Comparison of ENCODE assay signal across 11 cellular contexts in the genomic region with DNA sequence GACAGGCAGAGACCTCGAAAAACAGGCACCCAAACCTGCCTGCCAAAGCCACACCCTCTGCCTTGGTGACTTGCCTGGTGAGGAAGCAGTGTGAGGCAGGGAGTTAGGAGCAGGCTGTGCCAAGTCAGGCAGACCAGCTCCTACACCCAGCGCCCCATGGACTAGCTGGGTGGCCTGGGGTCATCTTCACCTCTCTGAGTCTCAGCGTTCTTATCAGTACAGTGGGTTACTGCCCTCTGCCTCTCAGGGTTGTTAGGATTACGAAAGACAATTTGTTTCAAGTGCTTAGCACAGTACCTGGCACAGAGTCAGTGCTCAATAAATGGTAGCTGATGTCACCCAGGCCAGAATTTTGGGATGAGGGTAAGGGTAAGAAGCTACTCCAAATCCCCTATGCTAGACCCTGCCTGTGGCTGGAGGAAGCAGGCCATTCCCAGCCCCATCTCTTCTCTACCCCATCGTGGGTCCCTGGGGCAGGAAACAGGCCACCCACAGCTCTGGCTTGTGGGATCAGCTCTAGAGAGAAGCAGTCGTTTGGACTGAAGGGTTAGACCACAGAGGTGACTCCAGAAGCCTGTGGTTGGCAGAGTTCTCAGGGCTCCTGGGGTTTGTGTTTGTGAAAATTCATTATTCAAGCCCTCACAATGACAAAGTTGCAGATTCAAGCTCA. TPM values are rescaled to one million over a fixed set of nuclear protein-coding genes. Genes with fewer than 3 reads are reported as not detected.
A peak's percentile ranks its signal among the peaks of the same experiment; 100 is the strongest.
DNase-seq lines count a peak whose midpoint lies in the region; ATAC-seq and TF ChIP-seq lines count a peak whose summit lies in the region.
"Had no signal": no experiment of that assay in that cellular context is flagged by ENCODE, and none has a peak within 500 bp of the region (broad histone marks: within the 10 kb centered on the region; RNA-seq: fewer than 3 reads in every experiment).

No MANE protein-coding gene starts in this region.

- H3K27ac ChIP-seq in colonic mucosa, result peak overlapping the region; percentile 36
- H3K27ac ChIP-seq in lower lobe of right lung, result peak overlapping the region; percentile 53

- H3K9me3 ChIP-seq in colonic mucosa (no peaks in the 10 kb centered on the region), lower lobe of right lung (no peaks in the 10 kb centered on the region)

- DNase-seq in stimulated activated naive CD8-positive, alpha-beta T cell treated with anti-CD3 and anti-CD28 coated beads, Interleukin-15, amount 100 ng/mL, for 72 hours, result no peak
- no peak for DNase-seq in stimulated activated naive CD8-positive, alpha-beta T cell treated with anti-CD3 and anti-CD28 coated beads, Interleukin-15, Interleukin-2, amounts not matched to agents 100 U/mL and 50 U/mL, for 24 hours
- DNase-seq in colonic mucosa (peak; percentile 75), lower lobe of right lung (no peak), AG20443 (ENCODE audit: low spot score) (no peak), AML-193 (lab: John Stamatoyannopoulos, UW) (no peak)
- DNase-seq: activated naive CD4-positive, alpha-beta T cell treated with Interleukin-2 at 50 U/mL for 16 hours; NCI-H345 had no signal

- H3K27me3 ChIP-seq in colonic mucosa (no peaks in the 10 kb centered on the region), lower lobe of right lung (ENCODE audit: low read depth) (no peaks in the 10 kb centered on the region)

- H3K4me3 ChIP-seq in colonic mucosa, result no peak overlapping the region
- no peak overlapping the region for H3K4me3 ChIP-seq in lower lobe of right lung
- H3K4me3 ChIP-seq: lung had no signal

- intact Hi-C loops in colonic mucosa (cut with DNase I), result loop anchor here (2.0 to 10.0 kb wide), 2 partner anchors 45 to 129 kb away; partner anchors contain the start of gene CLPX
- intact Hi-C loops in lower lobe of right lung (cut with DNase I), result no loop called here

- H3K4me3 Mint-ChIP-seq in stimulated activated naive CD8-positive, alpha-beta T cell treated with anti-CD3 and anti-CD28 coated beads, Interleukin-15, amount 100 ng/mL, for 72 hours, result no peak overlapping the region

- H3K9ac ChIP-seq in colonic mucosa (ENCODE audit: low read depth in 2 of 2, low read length in 2 of 2), result no peak overlapping the region

- H3K27ac Mint-ChIP-seq in stimulated activated naive CD8-positive, alpha-beta T cell treated with anti-CD3 and anti-CD28 coated beads, Interleukin-15, amount 100 ng/mL, for 72 hours, result peak overlapping the region in 1 of 2 donors; percentile 64

- peak; percentile 14 for ATAC-seq in stimulated activated naive CD8-positive, alpha-beta T cell treated with anti-CD3 and anti-CD28 coated beads, Interleukin-15, amount 100 ng/mL, for 72 hours
- ATAC-seq in stimulated activated naive CD8-positive, alpha-beta T cell treated with anti-CD3 and anti-CD28 coated beads, Interleukin-15, Interleukin-2, amounts not matched to agents 100 U/mL and 50 U/mL, for 24 hours, result no peak
- ATAC-seq in lower lobe of right lung (peak; percentile 35 to 45), GM18517 (IDR thresholded peaks at IDR 0.05; ENCODE audit: unreplicated experiment) (no peak), HG02870 (IDR thresholded peaks at IDR 0.05; ENCODE audit: unreplicated experiment) (no peak)

- no peaks in the 10 kb centered on the region for H3K9me3 Mint-ChIP-seq in stimulated activated naive CD8-positive, alpha-beta T cell treated with anti-CD3 and anti-CD28 coated beads, Interleukin-15, amount 100 ng/mL, for 72 hours

- peaks cover 6% of the 10 kb centered on the region for H3K27me3 Mint-ChIP-seq in stimulated activated naive CD8-positive, alpha-beta T cell treated with anti-CD3 and anti-CD28 coated beads, Interleukin-15, amount 100 ng/mL, for 72 hours

- no peaks in the 10 kb centered on the region for H3K36me3 ChIP-seq in colonic mucosa
- peaks cover 36% of the 10 kb centered on the region for H3K36me3 ChIP-seq in lower lobe of right lung

- no peak for TF ChIP-seq CTCF in colonic mucosa (IDR thresholded peaks at IDR 0.05)
- TF ChIP-seq CTCF in lower lobe of right lung (IDR thresholded peaks at IDR 0.05), result no peak

- H3K4me1 Mint-ChIP-seq in stimulated activated naive CD8-positive, alpha-beta T cell treated with anti-CD3 and anti-CD28 coated beads, Interleukin-15, amount 100 ng/mL, for 72 hours, result peaks cover 9% of the 10 kb centered on the region

- H3K4me1 ChIP-seq in colonic mucosa, result peaks cover 11% of the 10 kb centered on the region
- H3K4me1 ChIP-seq in lower lobe of right lung, result peaks cover 23% of the 10 kb centered on the region

RNA-seq across cellular contexts. Expression of gene SLC51B, which starts 10.1 kb away (rescaled TPM):
- total RNA-seq in colonic mucosa (100 to 1,000 TPM in 1 of 2 donors, 10 to 100 TPM in 1; 73.1 to 102 TPM), lower lobe of right lung (3.2 TPM)

RNA-seq across cellular contexts. Expression of gene RASL12, which starts 12.5 kb away (rescaled TPM):
- total RNA-seq in colonic mucosa (1 to 10 TPM; 3.1 to 6.7 TPM), lower lobe of right lung (21.5 TPM)

RNA-seq across cellular contexts. Expression of gene KBTBD13, which starts 21.2 kb away (rescaled TPM):
- total RNA-seq in colonic mucosa, result not detected
- total RNA-seq in lower lobe of right lung, result not detected

RNA-seq across cellular contexts. Expression of gene MTFMT, which starts 25.9 kb away (rescaled TPM):
- total RNA-seq in colonic mucosa, result 10 to 100 TPM; 22.1 to 25.9 TPM
- total RNA-seq in lower lobe of right lung, result 15.7 TPM

RNA-seq across cellular contexts. Expression of gene UBAP1L, which starts 59.7 kb away (rescaled TPM):
- total RNA-seq in colonic mucosa, result 1 to 10 TPM; 1.2 to 3.7 TPM
- total RNA-seq in lower lobe of right lung, result 4.1 TPM

Comparison
In these comparisons a context has a peak if more than half of its experiments do, and no peak if none do; other contexts are left out.
1. ATAC-seq: peak in stimulated activated naive CD8-positive, alpha-beta T cell treated with anti-CD3 and anti-CD28 coated beads, Interleukin-15, amount 100 ng/mL, for 72 hours (single experiment) and lower lobe of right lung (2 of 2); none in stimulated activated naive CD8-positive, alpha-beta T cell treated with anti-CD3 and anti-CD28 coated beads, Interleukin-15, Interleukin-2, amounts not matched to agents 100 U/mL and 50 U/mL, for 24 hours (single experiment), GM18517 (single experiment) and HG02870 (single experiment).
2. RNA of gene SLC51B, which starts 10.1 kb away (total RNA-seq): 73.1 to 102 TPM in colonic mucosa; 3.2 TPM in lower lobe of right lung (single experiment); every median in the first group is over 10 times any median in the second.